ENCODE assay signal across 8 cellular contexts in genomic region chr13:96052655-96053002, GRCh38. TPM values are rescaled to one million over a fixed set of nuclear protein-coding genes. Genes with fewer than 3 reads are reported as not detected.
DNase-seq lines count a peak whose midpoint lies in the region; ATAC-seq and TF ChIP-seq lines count a peak whose summit lies in the region.

No MANE protein-coding gene starts in this region.

- H3K9me2 ChIP-seq in OCI-LY7 (ENCODE audit: insufficient read depth, low read length): no peaks in the 10 kb centered on the region

- H3K27ac Mint-ChIP-seq in chondrocyte (ENCODE audit: unreplicated experiment): peak overlapping the region; percentile 92
- no peak overlapping the region for H3K27ac Mint-ChIP-seq in activated CD8-positive, alpha-beta T cell treated with anti-CD3 and anti-CD28 coated beads, Interleukin-2, amount 10 ng/mL, durations not matched to agents 7 days and 5 days

- H3K79me2 ChIP-seq in OCI-LY7 (ENCODE audit: insufficient read depth, low read depth, low read length): no peaks in the 10 kb centered on the region

- H3K27me3 Mint-ChIP-seq in chondrocyte (ENCODE audit: low read depth): peaks cover 4% of the 10 kb centered on the region
- H3K27me3 Mint-ChIP-seq in activated CD8-positive, alpha-beta T cell treated with anti-CD3 and anti-CD28 coated beads, Interleukin-2, amount 10 ng/mL, durations not matched to agents 7 days and 5 days (ENCODE audit: low read depth): peaks cover 19% of the 10 kb centered on the region

- H4K20me1 ChIP-seq in OCI-LY7 (ENCODE audit: insufficient read depth, low read length): no peaks in the 10 kb centered on the region

- no TSS peak for BruUV-seq in OCI-LY7 (replicated peaks; lab: Mats Ljungman, UMichigan)

- intact Hi-C loops in OCI-LY7 (cut with micrococcal nuclease; ENCODE audit: unreplicated experiment): no loop called here
- intact Hi-C loops in right lobe of liver (cut with DNase I): no loop called here
- intact Hi-C loops in tibial artery (cut with DNase I; ENCODE audit: low total_unique reads): loop anchor here (5.0 kb wide), 1 partner anchor 40 kb away; the partner anchor contains the start of gene HS6ST3

- 2% methylated on average over 12 of the region's 12 CpGs for WGBS in right lobe of liver (ENCODE audit: insufficient coverage, low coverage, low lambda C conversion rate, missing lambda C conversion rate)

- no peaks in the 10 kb centered on the region for H3K36me3 Mint-ChIP-seq in chondrocyte (ENCODE audit: low read depth)
- peaks cover 2% of the 10 kb centered on the region for H3K36me3 Mint-ChIP-seq in activated CD8-positive, alpha-beta T cell treated with anti-CD3 and anti-CD28 coated beads, Interleukin-2, amount 10 ng/mL, durations not matched to agents 7 days and 5 days (ENCODE audit: low read depth)

- no peaks in the 10 kb centered on the region for H3K9me3 Mint-ChIP-seq in chondrocyte (ENCODE audit: low read depth)
- H3K9me3 Mint-ChIP-seq in activated CD8-positive, alpha-beta T cell treated with anti-CD3 and anti-CD28 coated beads, Interleukin-2, amount 10 ng/mL, durations not matched to agents 7 days and 5 days (ENCODE audit: insufficient read depth): no peaks in the 10 kb centered on the region

- no peak overlapping the region for H3K27ac ChIP-seq in OCI-LY7 (ENCODE audit: low read depth, low read length, poor library complexity, severe bottlenecking)
- H3K27ac ChIP-seq in right lobe of liver: peak overlapping the region in 2 of 3 donors; percentile 15 to 35
- peak overlapping the region; percentile 81 to 91 for H3K27ac ChIP-seq in tibial artery

- H3K4me1 ChIP-seq in OCI-LY7 (ENCODE audit: insufficient read depth, low read length, poor library complexity, severe bottlenecking): no peaks in the 10 kb centered on the region
- H3K4me1 ChIP-seq in right lobe of liver: peaks cover 0 to 6% (median 0%) of the 10 kb centered on the region in 4 donors
- H3K4me1 ChIP-seq in tibial artery: peaks cover 0 to 10% (median 5%) of the 10 kb centered on the region in 4 donors

- POLR2A ChIA-PET in OCI-LY7 (lab: Charles Lee): interaction anchor here (0.6 kb wide), 1 partner anchor 81 kb away, joined by 3 read pairs; no protein-coding TSS in a partner anchor
- POLR2A ChIA-PET in activated CD8-positive, alpha-beta T cell treated with anti-CD3 and anti-CD28 coated beads, Interleukin-2, amount 10 ng/mL, durations not matched to agents 7 days and 5 days (lab: Charles Lee): no interaction called here

- H3K4me2 ChIP-seq in OCI-LY7 (ENCODE audit: low read length): peak overlapping the region; percentile 48; the same call in 1 of the 2 replicates

- peaks cover 12% of the 10 kb centered on the region for H3K4me1 Mint-ChIP-seq in chondrocyte (ENCODE audit: low read depth)
- peaks cover 4% of the 10 kb centered on the region for H3K4me1 Mint-ChIP-seq in activated CD8-positive, alpha-beta T cell treated with anti-CD3 and anti-CD28 coated beads, Interleukin-2, amount 10 ng/mL, durations not matched to agents 7 days and 5 days (ENCODE audit: low read depth)

- DNase-seq in DMS79 treated with DMSO at 0.1 percent for 48 hours (lab: John Stamatoyannopoulos, UW) (peak; percentile 67), OCI-LY7 (ENCODE audit: low spot score) (no peak), chondrocyte (ENCODE audit: low spot score) (no peak), right lobe of liver (no peak), tibial artery (no peak)
- no peak for DNase-seq in activated CD8-positive, alpha-beta T cell treated with anti-CD3 and anti-CD28 coated beads, Interleukin-2, amount 10 ng/mL, durations not matched to agents 7 days and 5 days

- H3K9me3 ChIP-seq in OCI-LY7 (ENCODE audit: low read length) (no peaks in the 10 kb centered on the region), right lobe of liver (no peaks in the 10 kb centered on the region), tibial artery (no peaks in the 10 kb centered on the region)

- no peak overlapping the region for H2AFZ ChIP-seq in OCI-LY7 (ENCODE audit: low read length)

- peak overlapping the region; percentile 86 for H3K4me3 Mint-ChIP-seq in chondrocyte (ENCODE audit: unreplicated experiment)
- H3K4me3 Mint-ChIP-seq in activated CD8-positive, alpha-beta T cell treated with anti-CD3 and anti-CD28 coated beads, Interleukin-2, amount 10 ng/mL, durations not matched to agents 7 days and 5 days: no peak overlapping the region

- peak; percentile 55 for ATAC-seq in GM21367 (IDR thresholded peaks at IDR 0.05; ENCODE audit: unreplicated experiment)
- ATAC-seq in HG03558 (IDR thresholded peaks at IDR 0.05; ENCODE audit: extremely low read depth, unreplicated experiment): peak; percentile 44
- ATAC-seq in right lobe of liver: peak in 3 of 4 donors; percentile 10 to 40 (median 32)
- ATAC-seq in activated CD8-positive, alpha-beta T cell treated with anti-CD3 and anti-CD28 coated beads, Interleukin-2, amount 10 ng/mL, durations not matched to agents 7 days and 5 days: no peak

- TF ChIP-seq POLR2A in right lobe of liver (IDR thresholded peaks at IDR 0.05): no peak

- H3K36me3 ChIP-seq in OCI-LY7 (ENCODE audit: insufficient read depth, low read length) (no peaks in the 10 kb centered on the region), right lobe of liver (no peaks in the 10 kb centered on the region), tibial artery (no peaks in the 10 kb centered on the region)

- no peak overlapping the region for H3K4me3 ChIP-seq in OCI-LY7 (ENCODE audit: low read depth, low read length, poor library complexity, severe bottlenecking)
- peak overlapping the region; percentile 75 to 92 (median 79) for H3K4me3 ChIP-seq in right lobe of liver
- peak overlapping the region; percentile 79 to 86 for H3K4me3 ChIP-seq in tibial artery

- TF ChIP-seq CTCF in OCI-LY7 (conservative IDR thresholded peaks at IDR 0.05; ENCODE audit: low read length) (no peak), chondrocyte (IDR thresholded peaks at IDR 0.05) (no peak), right lobe of liver (IDR thresholded peaks at IDR 0.05) (no peak), tibial artery (IDR thresholded peaks at IDR 0.05) (no peak)

- no peaks in the 10 kb centered on the region for H3K27me3 ChIP-seq in right lobe of liver
- no peaks in the 10 kb centered on the region for H3K27me3 ChIP-seq in tibial artery

- CTCF ChIA-PET in OCI-LY7 (lab: Charles Lee; ENCODE audit: unreplicated experiment): no interaction called here
- CTCF ChIA-PET in activated CD8-positive, alpha-beta T cell treated with anti-CD3 and anti-CD28 coated beads, Interleukin-2, amount 10 ng/mL, durations not matched to agents 7 days and 5 days (lab: Charles Lee): no interaction called here

RNA-seq across cellular contexts. Expression of gene UGGT2, which starts 0.6 kb away (rescaled TPM):
- total RNA-seq in OCI-LY7 (2014; rRNA removed; shearing (Covaris generic)): not detected in 2 replicates
- total RNA-seq in OCI-LY7 (2022) (1.8 and 3.3 TPM in 2 replicates), chondrocyte (35.7 to 48.1 TPM (median 40.3 TPM) in 3 replicates), right lobe of liver (10 to 100 TPM in 3 of 6 experiments, 1 to 10 TPM in 3; 8.2 to 17.1 (median 10.3) TPM)
- total RNA-seq in activated CD8-positive, alpha-beta T cell treated with anti-CD3 and anti-CD28 coated beads, Interleukin-2, amount 10 ng/mL, durations not matched to agents 7 days and 5 days: not detected

RNA-seq across cellular contexts. Expression of gene HS6ST3, which starts 37.3 kb away (rescaled TPM):
- not detected in 2 replicates for total RNA-seq in OCI-LY7 (2014; rRNA removed; shearing (Covaris generic))
- total RNA-seq in OCI-LY7 (2022): not detected in 2 replicates
- not detected in 3 replicates for total RNA-seq in chondrocyte
- total RNA-seq in right lobe of liver: not detected
- total RNA-seq in activated CD8-positive, alpha-beta T cell treated with anti-CD3 and anti-CD28 coated beads, Interleukin-2, amount 10 ng/mL, durations not matched to agents 7 days and 5 days: not detected
